ENCODE assay signal across 1 cellular context in genomic region chr9:128203024-128203841, GRCh38.
TF ChIP-seq lines count a peak whose summit lies in the region.

Gene DNM1, plus strand, starts transcription at chr9:128203379. Its CDS starts 92 bp downstream, at chr9:128203471.

TF ChIP-seq in HepG2, 621 proteins besides CTCF, POLR2A, EP300 and RAD21 (continued from another document and continues in another):
- TF ChIP-seq ZNF687 (CRISPR knock-in tag; IDR thresholded peaks at IDR 0.05) (peak; percentile 7), ZNF451 (CRISPR knock-in tag; IDR thresholded peaks at IDR 0.05) (no peak; the same call in 1 of the 2 replicates), ZNF329 (CRISPR knock-in tag; IDR thresholded peaks at IDR 0.05; ENCODE audit: low read depth) (0 out of 2 replicates have a peak, but pooled peaks have one; percentile 35), CAMTA2 (CRISPR knock-in tag; IDR thresholded peaks at IDR 0.05; ENCODE audit: borderline replicate concordance) (no peak), NCOA5 (CRISPR knock-in tag; IDR thresholded peaks at IDR 0.05) (no peak), ZNF326 (CRISPR knock-in tag; IDR thresholded peaks at IDR 0.05; ENCODE audit: borderline replicate concordance) (no peak), ZNF143 (CRISPR knock-in tag; IDR thresholded peaks at IDR 0.05) (peak; percentile 92), DR1 (CRISPR knock-in tag; IDR thresholded peaks at IDR 0.05) (no peak), GFI1 (CRISPR knock-in tag; IDR thresholded peaks at IDR 0.05; ENCODE audit: borderline replicate concordance) (no peak), NR2C2 (CRISPR knock-in tag; IDR thresholded peaks at IDR 0.05; ENCODE audit: borderline replicate concordance) (peak; percentile 74), SSRP1 (CRISPR knock-in tag; IDR thresholded peaks at IDR 0.05) (no peak), ZNF460 (CRISPR knock-in tag; IDR thresholded peaks at IDR 0.05; ENCODE audit: borderline replicate concordance) (no peak), ZNF17 (CRISPR knock-in tag; IDR thresholded peaks at IDR 0.05) (no peak), CHCHD3 (CRISPR knock-in tag; IDR thresholded peaks at IDR 0.05) (no peak), SNRNP70 (IDR thresholded peaks at IDR 0.05; ENCODE audit: low read depth, low read length) (no peak), ISX (CRISPR knock-in tag; conservative IDR thresholded peaks at IDR 0.05) (no peak), ZNF292 (CRISPR knock-in tag; IDR thresholded peaks at IDR 0.05; ENCODE audit: borderline replicate concordance, low read depth) (no peak), RARG (CRISPR knock-in tag; IDR thresholded peaks at IDR 0.05; ENCODE audit: low read depth) (no peak), SUZ12 (IDR thresholded peaks at IDR 0.05; ENCODE audit: low read depth, low read length) (peak; percentile 53; the same call in 1 of the 2 replicates), GTF2F1 (IDR thresholded peaks at IDR 0.05; ENCODE audit: low read length) (no peak), KLF16 (CRISPR knock-in tag; IDR thresholded peaks at IDR 0.05) (no peak), ZNF563 (CRISPR knock-in tag; IDR thresholded peaks at IDR 0.05) (no peak; the same call in 1 of the 2 replicates), NFE2L1 (CRISPR knock-in tag; IDR thresholded peaks at IDR 0.05; ENCODE audit: borderline replicate concordance) (no peak), FOXC1 (CRISPR knock-in tag; IDR thresholded peaks at IDR 0.05; ENCODE audit: borderline replicate concordance) (no peak), ZNF784 (CRISPR knock-in tag; IDR thresholded peaks at IDR 0.05; ENCODE audit: borderline replicate concordance) (0 out of 2 replicates have a peak, but pooled peaks have one; percentile 65), SAP130 (CRISPR knock-in tag; IDR thresholded peaks at IDR 0.05; ENCODE audit: low read depth) (peak; percentile 46; the same call in 1 of the 2 replicates), MXD3 (CRISPR knock-in tag; IDR thresholded peaks at IDR 0.05) (no peak), SNAPC5 (CRISPR knock-in tag; IDR thresholded peaks at IDR 0.05; ENCODE audit: borderline replicate concordance) (no peak), ZNF781 (CRISPR knock-in tag; IDR thresholded peaks at IDR 0.05; ENCODE audit: borderline replicate concordance, not compliant biosample characterization) (no peak), EZH2 (conservative IDR thresholded peaks at IDR 0.05; ENCODE audit: low read depth, low read length) (no peak), TBX2 (CRISPR knock-in tag; IDR thresholded peaks at IDR 0.05; ENCODE audit: borderline replicate concordance) (0 out of 2 replicates have a peak, but pooled peaks have one; percentile 3), MAZ (IDR thresholded peaks at IDR 0.05; ENCODE audit: borderline replicate concordance, low read depth, low read length) (peak; percentile 96), MAZ (CRISPR knock-in tag; IDR thresholded peaks at IDR 0.05; ENCODE audit: low read depth) (peak; percentile 97), ZNF547 (CRISPR knock-in tag; IDR thresholded peaks at IDR 0.05) (no peak; the same call in 1 of the 2 replicates), ZNF841 (CRISPR knock-in tag; IDR thresholded peaks at IDR 0.05; ENCODE audit: borderline replicate concordance) (no peak), ZIK1 (CRISPR knock-in tag; IDR thresholded peaks at IDR 0.05; ENCODE audit: borderline replicate concordance, low read depth) (no peak), RELA (CRISPR knock-in tag; IDR thresholded peaks at IDR 0.05) (no peak), ZNF10 (CRISPR knock-in tag; IDR thresholded peaks at IDR 0.05; ENCODE audit: borderline replicate concordance, low read depth) (no peak), ZNF780A (CRISPR knock-in tag; IDR thresholded peaks at IDR 0.05) (no peak), SKI (IDR thresholded peaks at IDR 0.05; ENCODE audit: partially characterized antibody) (peak; percentile 62), ZNF138 (CRISPR knock-in tag; IDR thresholded peaks at IDR 0.05; ENCODE audit: low read depth) (0 out of 2 replicates have a peak, but pooled peaks have one; percentile 30), ARNT (IDR thresholded peaks at IDR 0.05) (no peak), ZNF235 (CRISPR knock-in tag; IDR thresholded peaks at IDR 0.05; ENCODE audit: borderline replicate concordance) (0 out of 2 replicates have a peak, but pooled peaks have one; percentile 41)
- TF ChIP-seq, protein P1, sequence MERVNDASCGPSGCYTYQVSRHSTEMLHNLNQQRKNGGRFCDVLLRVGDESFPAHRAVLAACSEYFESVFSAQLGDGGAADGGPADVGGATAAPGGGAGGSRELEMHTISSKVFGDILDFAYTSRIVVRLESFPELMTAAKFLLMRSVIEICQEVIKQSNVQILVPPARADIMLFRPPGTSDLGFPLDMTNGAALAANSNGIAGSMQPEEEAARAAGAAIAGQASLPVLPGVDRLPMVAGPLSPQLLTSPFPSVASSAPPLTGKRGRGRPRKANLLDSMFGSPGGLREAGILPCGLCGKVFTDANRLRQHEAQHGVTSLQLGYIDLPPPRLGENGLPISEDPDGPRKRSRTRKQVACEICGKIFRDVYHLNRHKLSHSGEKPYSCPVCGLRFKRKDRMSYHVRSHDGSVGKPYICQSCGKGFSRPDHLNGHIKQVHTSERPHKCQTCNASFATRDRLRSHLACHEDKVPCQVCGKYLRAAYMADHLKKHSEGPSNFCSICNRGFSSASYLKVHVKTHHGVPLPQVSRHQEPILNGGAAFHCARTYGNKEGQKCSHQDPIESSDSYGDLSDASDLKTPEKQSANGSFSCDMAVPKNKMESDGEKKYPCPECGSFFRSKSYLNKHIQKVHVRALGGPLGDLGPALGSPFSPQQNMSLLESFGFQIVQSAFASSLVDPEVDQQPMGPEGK (CRISPR knock-in tag; IDR thresholded peaks at IDR 0.05), result peak; percentile 13; the same call in 1 of the 2 replicates
- TF ChIP-seq, protein P2, sequence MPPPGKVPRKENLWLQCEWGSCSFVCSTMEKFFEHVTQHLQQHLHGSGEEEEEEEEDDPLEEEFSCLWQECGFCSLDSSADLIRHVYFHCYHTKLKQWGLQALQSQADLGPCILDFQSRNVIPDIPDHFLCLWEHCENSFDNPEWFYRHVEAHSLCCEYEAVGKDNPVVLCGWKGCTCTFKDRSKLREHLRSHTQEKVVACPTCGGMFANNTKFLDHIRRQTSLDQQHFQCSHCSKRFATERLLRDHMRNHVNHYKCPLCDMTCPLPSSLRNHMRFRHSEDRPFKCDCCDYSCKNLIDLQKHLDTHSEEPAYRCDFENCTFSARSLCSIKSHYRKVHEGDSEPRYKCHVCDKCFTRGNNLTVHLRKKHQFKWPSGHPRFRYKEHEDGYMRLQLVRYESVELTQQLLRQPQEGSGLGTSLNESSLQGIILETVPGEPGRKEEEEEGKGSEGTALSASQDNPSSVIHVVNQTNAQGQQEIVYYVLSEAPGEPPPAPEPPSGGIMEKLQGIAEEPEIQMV (CRISPR knock-in tag; IDR thresholded peaks at IDR 0.05; ENCODE audit: low read depth), result peak; percentile 48; the same call in 1 of the 2 replicates
- TF ChIP-seq, protein P3, sequence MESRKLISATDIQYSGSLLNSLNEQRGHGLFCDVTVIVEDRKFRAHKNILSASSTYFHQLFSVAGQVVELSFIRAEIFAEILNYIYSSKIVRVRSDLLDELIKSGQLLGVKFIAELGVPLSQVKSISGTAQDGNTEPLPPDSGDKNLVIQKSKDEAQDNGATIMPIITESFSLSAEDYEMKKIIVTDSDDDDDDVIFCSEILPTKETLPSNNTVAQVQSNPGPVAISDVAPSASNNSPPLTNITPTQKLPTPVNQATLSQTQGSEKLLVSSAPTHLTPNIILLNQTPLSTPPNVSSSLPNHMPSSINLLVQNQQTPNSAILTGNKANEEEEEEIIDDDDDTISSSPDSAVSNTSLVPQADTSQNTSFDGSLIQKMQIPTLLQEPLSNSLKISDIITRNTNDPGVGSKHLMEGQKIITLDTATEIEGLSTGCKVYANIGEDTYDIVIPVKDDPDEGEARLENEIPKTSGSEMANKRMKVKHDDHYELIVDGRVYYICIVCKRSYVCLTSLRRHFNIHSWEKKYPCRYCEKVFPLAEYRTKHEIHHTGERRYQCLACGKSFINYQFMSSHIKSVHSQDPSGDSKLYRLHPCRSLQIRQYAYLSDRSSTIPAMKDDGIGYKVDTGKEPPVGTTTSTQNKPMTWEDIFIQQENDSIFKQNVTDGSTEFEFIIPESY (CRISPR knock-in tag; IDR thresholded peaks at IDR 0.05), result no peak
- TF ChIP-seq, protein P4, sequence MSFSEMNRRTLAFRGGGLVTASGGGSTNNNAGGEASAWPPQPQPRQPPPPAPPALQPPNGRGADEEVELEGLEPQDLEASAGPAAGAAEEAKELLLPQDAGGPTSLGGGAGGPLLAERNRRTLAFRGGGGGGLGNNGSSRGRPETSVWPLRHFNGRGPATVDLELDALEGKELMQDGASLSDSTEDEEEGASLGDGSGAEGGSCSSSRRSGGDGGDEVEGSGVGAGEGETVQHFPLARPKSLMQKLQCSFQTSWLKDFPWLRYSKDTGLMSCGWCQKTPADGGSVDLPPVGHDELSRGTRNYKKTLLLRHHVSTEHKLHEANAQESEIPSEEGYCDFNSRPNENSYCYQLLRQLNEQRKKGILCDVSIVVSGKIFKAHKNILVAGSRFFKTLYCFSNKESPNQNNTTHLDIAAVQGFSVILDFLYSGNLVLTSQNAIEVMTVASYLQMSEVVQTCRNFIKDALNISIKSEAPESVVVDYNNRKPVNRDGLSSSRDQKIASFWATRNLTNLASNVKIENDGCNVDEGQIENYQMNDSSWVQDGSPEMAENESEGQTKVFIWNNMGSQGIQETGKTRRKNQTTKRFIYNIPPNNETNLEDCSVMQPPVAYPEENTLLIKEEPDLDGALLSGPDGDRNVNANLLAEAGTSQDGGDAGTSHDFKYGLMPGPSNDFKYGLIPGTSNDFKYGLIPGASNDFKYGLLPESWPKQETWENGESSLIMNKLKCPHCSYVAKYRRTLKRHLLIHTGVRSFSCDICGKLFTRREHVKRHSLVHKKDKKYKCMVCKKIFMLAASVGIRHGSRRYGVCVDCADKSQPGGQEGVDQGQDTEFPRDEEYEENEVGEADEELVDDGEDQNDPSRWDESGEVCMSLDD (CRISPR knock-in tag; IDR thresholded peaks at IDR 0.05; ENCODE audit: borderline replicate concordance), result no peak; the same call in 1 of the 2 replicates
- TF ChIP-seq, protein P5, sequence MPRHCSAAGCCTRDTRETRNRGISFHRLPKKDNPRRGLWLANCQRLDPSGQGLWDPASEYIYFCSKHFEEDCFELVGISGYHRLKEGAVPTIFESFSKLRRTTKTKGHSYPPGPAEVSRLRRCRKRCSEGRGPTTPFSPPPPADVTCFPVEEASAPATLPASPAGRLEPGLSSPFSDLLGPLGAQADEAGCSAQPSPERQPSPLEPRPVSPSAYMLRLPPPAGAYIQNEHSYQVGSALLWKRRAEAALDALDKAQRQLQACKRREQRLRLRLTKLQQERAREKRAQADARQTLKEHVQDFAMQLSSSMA (CRISPR knock-in tag; IDR thresholded peaks at IDR 0.05), result no peak
